Comparison of ENCODE assay signal across 15 cellular contexts in the genomic region with DNA sequence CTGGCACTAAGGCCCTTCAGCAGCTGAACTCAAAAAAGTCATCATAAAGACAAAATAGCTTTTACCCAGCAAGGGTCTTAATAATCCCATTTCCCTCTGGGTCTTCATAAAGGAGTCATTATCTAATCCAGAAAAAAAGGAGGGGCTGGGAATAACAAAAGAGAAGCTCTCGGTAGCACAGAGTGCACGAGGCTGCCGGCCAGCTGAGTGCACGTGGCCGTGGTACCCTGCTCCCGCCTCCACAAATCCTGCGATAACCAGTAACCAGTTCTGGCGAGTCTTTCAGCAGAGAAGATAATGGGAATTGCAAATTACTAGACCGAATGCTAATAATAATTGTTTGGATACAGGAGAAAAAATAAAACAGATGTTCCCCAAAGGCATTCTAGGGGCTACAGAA. TPM values are rescaled to one million over a fixed set of nuclear protein-coding genes. Genes with fewer than 3 reads are reported as not detected.
A peak's percentile ranks its signal among the peaks of the same experiment; 100 is the strongest.
DNase-seq lines count a peak whose midpoint lies in the region; ATAC-seq and TF ChIP-seq lines count a peak whose summit lies in the region.
"Had no signal": no experiment of that assay in that cellular context is flagged by ENCODE, and none has a peak within 500 bp of the region (broad histone marks: within the 10 kb centered on the region; RNA-seq: fewer than 3 reads in every experiment).

No MANE protein-coding gene starts in this region.

- H3K27me3 ChIP-seq in transverse colon: peaks cover 27% of the 10 kb centered on the region

- TF ChIP-seq EP300 in transverse colon (IDR thresholded peaks at IDR 0.05; ENCODE audit: low read depth): no peak

- H3K9me3 ChIP-seq in transverse colon: no peaks in the 10 kb centered on the region
- H3K9me3 ChIP-seq: Peyer's patch had no signal

- intact Hi-C loops in transverse colon (cut with DNase I; ENCODE audit: low total_unique reads): loop anchor here (10.0 kb wide), 2 partner anchors 45 to 75 kb away; no protein-coding TSS in a partner anchor

- H3K27ac Mint-ChIP-seq in glutamatergic neuron (ENCODE audit: unreplicated experiment): peak overlapping the region; percentile 41
- no peak overlapping the region for H3K27ac Mint-ChIP-seq in neural crest cell (ENCODE audit: unreplicated experiment)
- H3K27ac Mint-ChIP-seq: CD14-positive monocyte had no signal

- H3K4me3 ChIP-seq in transverse colon: no peak overlapping the region
- H3K4me3 ChIP-seq: Peyer's patch had no signal

- DNase-seq in astrocyte of the hippocampus (ENCODE audit: low read depth, low spot score): peak; percentile 16
- DNase-seq in glutamatergic neuron: no peak
- no peak for DNase-seq in neural crest cell (ENCODE audit: low read depth, low spot score)
- DNase-seq in transverse colon: no peak
- no peak for DNase-seq in activated gamma-delta T cell (lab: John Stamatoyannopoulos, UW)
- DNase-seq: COR-L47, GF-D8, NCI-H1092, NCI-H2081 treated with DMSO at 0.1 percent for 48 hours, NCI-H510A treated with DMSO at 0.1 percent for 48 hours, Peyer's patch had no signal

- peak overlapping the region; percentile 82 to 95 (median 88) for H3K27ac ChIP-seq in transverse colon

- no peaks in the 10 kb centered on the region for H3K36me3 Mint-ChIP-seq in glutamatergic neuron (ENCODE audit: unreplicated experiment)
- H3K36me3 Mint-ChIP-seq in neural crest cell (ENCODE audit: low read depth): peaks cover 8% of the 10 kb centered on the region
- H3K36me3 Mint-ChIP-seq: CD14-positive monocyte had no signal

- TF ChIP-seq POLR2A in transverse colon (IDR thresholded peaks at IDR 0.05): no peak

- peaks cover 8% of the 10 kb centered on the region for H3K27me3 Mint-ChIP-seq in glutamatergic neuron (ENCODE audit: unreplicated experiment)
- peaks cover 20% of the 10 kb centered on the region for H3K27me3 Mint-ChIP-seq in neural crest cell (ENCODE audit: low read depth)

- in situ Hi-C loops in transverse colon (cut with MboI; ENCODE audit: low pct_ligation_motif_present in 1 of 4, low pct_unique_long_range_greater_than_20kb in 1 of 4, low sequenced_read_pairs in 3 of 4): no loop called here

- no peaks in the 10 kb centered on the region for H3K36me3 ChIP-seq in transverse colon
- H3K36me3 ChIP-seq: Peyer's patch had no signal

- H3K4me3 Mint-ChIP-seq in glutamatergic neuron (ENCODE audit: unreplicated experiment) (no peak overlapping the region), neural crest cell (peak overlapping the region; percentile 52)

- no peak for TF ChIP-seq CTCF in glutamatergic neuron (IDR thresholded peaks at IDR 0.05; ENCODE audit: partially characterized antibody, unreplicated experiment)
- TF ChIP-seq CTCF in neural crest cell (conservative IDR thresholded peaks at IDR 0.05): no peak
- no peak for TF ChIP-seq CTCF in transverse colon (IDR thresholded peaks at IDR 0.05)

- H3K9me3 Mint-ChIP-seq in glutamatergic neuron (ENCODE audit: unreplicated experiment) (peaks cover 11% of the 10 kb centered on the region), neural crest cell (no peaks in the 10 kb centered on the region)

- peaks cover 8 to 84% (median 22%) of the 10 kb centered on the region in 4 donors for H3K4me1 ChIP-seq in transverse colon

- ATAC-seq in GM19452 (IDR thresholded peaks at IDR 0.05; ENCODE audit: unreplicated experiment) (no peak), GM19328 (IDR thresholded peaks at IDR 0.05; ENCODE audit: unreplicated experiment) (no peak)
- ATAC-seq: Right ventricle myocardium inferior had no signal

- peaks cover 8% of the 10 kb centered on the region for H3K4me1 Mint-ChIP-seq in glutamatergic neuron (ENCODE audit: low read depth, unreplicated experiment)
- peaks cover 74% of the 10 kb centered on the region for H3K4me1 Mint-ChIP-seq in neural crest cell

- 84% methylated on average over 9 of the region's 9 CpGs; no CpG with 5 or more reads in 1 of the 2 donors for WGBS in transverse colon (ENCODE audit: low coverage in 1 of 2), 2 donors

RNA-seq across cellular contexts. Expression of gene NRP2, which starts 7.5 kb away (rescaled TPM):
- 89.0 TPM for total RNA-seq in glutamatergic neuron (ENCODE audit: unreplicated experiment)
- 90.3 and 93.5 TPM in 2 replicates for total RNA-seq in neural crest cell
- total RNA-seq in transverse colon: 100 to 1,000 TPM in 1 of 4 donors, 10 to 100 TPM in 3; 35.1 to 146 (median 63.9) TPM
